Comparison of ENCODE assay signal across 12 cellular contexts in the genomic region with DNA sequence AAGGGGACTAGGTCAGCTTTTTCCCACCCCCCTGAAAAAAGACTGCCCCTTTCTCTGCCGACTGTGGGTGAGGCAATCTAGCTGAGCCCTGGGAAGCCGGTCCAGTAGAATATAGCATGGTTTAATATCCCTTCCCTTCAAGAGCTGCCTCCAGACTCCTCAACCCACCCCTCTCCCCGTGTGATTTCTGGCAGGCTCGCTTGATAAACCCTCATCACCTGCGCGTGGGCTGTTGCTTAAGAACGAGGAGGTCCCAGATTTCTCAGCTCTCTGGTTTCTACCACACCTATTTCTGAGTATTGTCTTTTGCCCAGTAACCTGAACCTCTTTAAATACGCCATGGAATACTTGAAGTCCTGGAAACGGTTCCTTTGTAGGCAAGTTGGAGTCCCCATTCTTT. TPM values are rescaled to one million over a fixed set of nuclear protein-coding genes. Genes with fewer than 3 reads are reported as not detected.
DNase-seq lines count a peak whose midpoint lies in the region; ATAC-seq and TF ChIP-seq lines count a peak whose summit lies in the region.
"Had no signal": no experiment of that assay in that cellular context is flagged by ENCODE, and none has a peak within 500 bp of the region (broad histone marks: within the 10 kb centered on the region; RNA-seq: fewer than 3 reads in every experiment).

No MANE protein-coding gene starts in this region.

- H3K9ac ChIP-seq in NT2/D1 (ENCODE audit: insufficient read length, low read depth): peak overlapping the region; percentile 72
- no peak overlapping the region for H3K9ac ChIP-seq in neuronal stem cell (ENCODE audit: low read depth, low read length, poor library complexity)

- peak overlapping the region; percentile 48 for H2AK5ac ChIP-seq in neuronal stem cell (ENCODE audit: low read depth, low read length)

- H3K79me2 ChIP-seq in hepatocyte: peaks cover 44% of the 10 kb centered on the region

- H2BK15ac ChIP-seq in neuronal stem cell (ENCODE audit: low read length): peak overlapping the region; percentile 40

- H2AFZ ChIP-seq in hepatocyte (no peak overlapping the region), neuronal stem cell (ENCODE audit: low read length) (peak overlapping the region; percentile 88)

- no peak overlapping the region for H2BK12ac ChIP-seq in neuronal stem cell (ENCODE audit: low read length)

- no peak overlapping the region for H2BK5ac ChIP-seq in neuronal stem cell (ENCODE audit: low read length)

- no peak overlapping the region for H3K14ac ChIP-seq in neuronal stem cell (ENCODE audit: low read length)

- no peak overlapping the region for H4K91ac ChIP-seq in neuronal stem cell (ENCODE audit: low read depth, low read length, poor library complexity)

- H3K9me2 ChIP-seq in hepatocyte (replicated peaks; ENCODE audit: insufficient read depth): no peaks in the 10 kb centered on the region

- H3K4me2 ChIP-seq in hepatocyte: peak overlapping the region; percentile 98
- H3K4me2 ChIP-seq in neuronal stem cell (ENCODE audit: insufficient read depth, low read length, poor library complexity, severe bottlenecking): peak overlapping the region; percentile 81

- H3K9me3 ChIP-seq in NT2/D1 (ENCODE audit: insufficient read depth, low read length) (no peaks in the 10 kb centered on the region), hepatocyte (ENCODE audit: low read depth) (no peaks in the 10 kb centered on the region), neuronal stem cell (replicated peaks in 1 of 2; ENCODE audit: control insufficient read depth in 2 of 2, insufficient read depth in 1 of 2, low read depth in 1 of 2, low read length in 2 of 2) (peaks cover 2 to 14% of the 10 kb centered on the region in 2 donors)
- H3K9me3 ChIP-seq: adrenal gland had no signal

- H4K8ac ChIP-seq in neuronal stem cell (ENCODE audit: low read depth, low read length): no peak overlapping the region

- H3K27me3 ChIP-seq in NT2/D1 (ENCODE audit: insufficient read depth, insufficient read length): peaks cover 41% of the 10 kb centered on the region
- H3K27me3 ChIP-seq in hepatocyte: peaks cover 3% of the 10 kb centered on the region
- H3K27me3 ChIP-seq in neuronal stem cell (ENCODE audit: control insufficient read depth in 3 of 3, insufficient read depth in 3 of 3, low read depth in 1 of 3, low read length in 3 of 3): no peaks in the 10 kb centered on the region
- H3K27me3 ChIP-seq: adrenal gland had no signal

- peaks cover 53% of the 10 kb centered on the region for H4K20me1 ChIP-seq in hepatocyte (ENCODE audit: insufficient read depth, poor library complexity, severe bottlenecking)

- no peak for ATAC-seq in HG02763 (IDR thresholded peaks at IDR 0.05; ENCODE audit: unreplicated experiment)
- ATAC-seq: HCT116 had no signal

- H3K79me1 ChIP-seq in neuronal stem cell (ENCODE audit: low read depth, low read length): peaks cover 14% of the 10 kb centered on the region

- no peak overlapping the region for H3K4ac ChIP-seq in neuronal stem cell (ENCODE audit: low read length)

- peaks cover 14% of the 10 kb centered on the region for H3K36me3 ChIP-seq in NT2/D1 (ENCODE audit: insufficient read depth, insufficient read length, low read length)
- no peaks in the 10 kb centered on the region for H3K36me3 ChIP-seq in hepatocyte (replicated peaks; ENCODE audit: insufficient read depth, low read depth)
- H3K36me3 ChIP-seq in neuronal stem cell (replicated peaks in 1 of 2; ENCODE audit: control insufficient read depth in 2 of 2, insufficient read depth in 2 of 2, low read length in 2 of 2): peaks cover 16 to 21% of the 10 kb centered on the region in 2 donors
- H3K36me3 ChIP-seq: adrenal gland had no signal

- H3K27ac ChIP-seq in hepatocyte (no peak overlapping the region), neuronal stem cell (replicated peaks; ENCODE audit: low read length) (no peak overlapping the region)

- no peak overlapping the region for H2BK120ac ChIP-seq in neuronal stem cell (ENCODE audit: low read depth, low read length)

- 79% methylated on average over 9 of the region's 9 CpGs for WGBS in hepatocyte (ENCODE audit: low lambda C conversion rate, missing lambda C conversion rate)
- WGBS in neuronal stem cell (ENCODE audit: extremely low coverage in 2 of 2, insufficient read length in 2 of 2, insufficient replicate concordance in 1 of 2), 2 donors: no CpG with 5 or more reads among the region's 9 CpGs

- peaks cover 2% of the 10 kb centered on the region for H3K4me1 ChIP-seq in NT2/D1 (ENCODE audit: insufficient read depth, insufficient read length)
- H3K4me1 ChIP-seq in hepatocyte (ENCODE audit: insufficient read depth): peaks cover 10% of the 10 kb centered on the region
- H3K4me1 ChIP-seq in neuronal stem cell (ENCODE audit: control insufficient read depth in 2 of 2, insufficient read depth in 1 of 2, low read depth in 1 of 2, low read length in 2 of 2): peaks cover 16 to 25% of the 10 kb centered on the region in 2 donors

- H3K23ac ChIP-seq in neuronal stem cell (ENCODE audit: low read depth, low read length, poor library complexity): no peak overlapping the region

- peak; percentile 31 for DNase-seq in DMS79 (lab: John Stamatoyannopoulos, UW)
- no peak for DNase-seq in NT2/D1 (ENCODE audit: low read depth, low spot score)
- no peak for DNase-seq in hepatocyte (ENCODE audit: low spot score)
- DNase-seq in neuronal stem cell (ENCODE audit: low spot score): no peak
- DNase-seq in NCI-H82 (lab: John Stamatoyannopoulos, UW): no peak
- DNase-seq in AG08395 (ENCODE audit: low spot score): no peak
- DNase-seq: COR-L47, NCI-H187 had no signal

- H3K4me3 ChIP-seq in NT2/D1 (ENCODE audit: insufficient read length, low read depth): no peak overlapping the region
- no peak overlapping the region for H3K4me3 ChIP-seq in hepatocyte
- peak overlapping the region in 1 of 2 donors; percentile 78 for H3K4me3 ChIP-seq in neuronal stem cell (ENCODE audit: low read length in 2 of 2)

- no peak overlapping the region for H3K18ac ChIP-seq in neuronal stem cell (ENCODE audit: low read length)

- no peak for TF ChIP-seq CTCF in hepatocyte (IDR thresholded peaks at IDR 0.05; ENCODE audit: poor library complexity)

RNA-seq across cellular contexts. Expression of a gene that starts 2.0 kb away (rescaled TPM):
- 15.1 TPM in 2 replicates for total RNA-seq in hepatocyte
- polyA plus RNA-seq in hepatocyte: 3.5 and 3.9 TPM in 2 replicates
- polyA plus RNA-seq in neuronal stem cell (2013, experiment 1 of 2): 50.0 TPM
- polyA plus RNA-seq in neuronal stem cell (2013, experiment 2 of 2): 47.3 TPM
- total RNA-seq: SK-MEL-5 had no signal
